Comparison of ENCODE assay signal across 8 cellular contexts in genomic region chr1:12143631-12144155, GRCh38. TPM values are rescaled to one million over a fixed set of nuclear protein-coding genes. Genes with fewer than 3 reads are reported as not detected.
DNase-seq lines count a peak whose midpoint lies in the region; ATAC-seq, FAIRE-seq and TF ChIP-seq lines count a peak whose summit lies in the region.

No MANE protein-coding gene starts in this region.

- H3K27me3 ChIP-seq in OCI-LY3 (ENCODE audit: low read depth, low read length) (no peaks in the 10 kb centered on the region), brain microvascular endothelial cell (replicated peaks) (no peaks in the 10 kb centered on the region), HepG2 (ENCODE audit: control insufficient read depth in 1 of 2, insufficient read depth in 2 of 2, low read length in 2 of 2) (peaks cover 2 to 51% of the 10 kb centered on the region in 2 experiments; a peak in 4 of 5 replicates)

- no peak for FAIRE-seq in HepG2 (lab: Jason Lieb, UNC)

- TF ChIP-seq CTCF in OCI-LY3 (IDR thresholded peaks at IDR 0.05; ENCODE audit: low read depth, low read length): no peak
- TF ChIP-seq CTCF in brain microvascular endothelial cell (IDR thresholded peaks at IDR 0.05; ENCODE audit: low read depth, low read length, missing control alignments): no peak
- TF ChIP-seq CTCF in HepG2 (CRISPR knock-in tag; IDR thresholded peaks at IDR 0.05): no peak

- no peaks in the 10 kb centered on the region for H4K20me1 ChIP-seq in OCI-LY3 (ENCODE audit: insufficient read depth, low read length)
- no peaks in the 10 kb centered on the region for H4K20me1 ChIP-seq in HepG2 (ENCODE audit: insufficient read depth, low read length)

- no peak for TF ChIP-seq RAD21 in HepG2 (CRISPR knock-in tag; IDR thresholded peaks at IDR 0.05)

- H3K9me3 ChIP-seq in OCI-LY3 (ENCODE audit: insufficient read depth, low read length) (no peaks in the 10 kb centered on the region), HepG2 (ENCODE audit: low read length) (no peaks in the 10 kb centered on the region)

- H3K36me3 ChIP-seq in OCI-LY3 (replicated peaks; ENCODE audit: low read depth, low read length) (no peaks in the 10 kb centered on the region), brain microvascular endothelial cell (replicated peaks) (no peaks in the 10 kb centered on the region), HepG2 (replicated peaks in 1 of 2; ENCODE audit: control insufficient read depth in 1 of 2, insufficient read depth in 2 of 2, low read length in 2 of 2) (no peaks in the 10 kb centered on the region)

- 11% methylated on average over 16 of the region's 17 CpGs for WGBS in HepG2 (ENCODE audit: low lambda C conversion rate)

- ATAC-seq in HepG2: 0 out of 3 replicates have a peak, but pooled peaks have one; percentile 12
- ATAC-seq in HG03025 (IDR thresholded peaks at IDR 0.05; ENCODE audit: low FRiP score, unreplicated experiment): no peak

- no peak for TF ChIP-seq POLR2A in HepG2 (IDR thresholded peaks at IDR 0.05; ENCODE audit: insufficient read depth in 1 of 2, low read depth in 2 of 2, low read length in 2 of 2)

- H3K4me2 ChIP-seq in OCI-LY3 (ENCODE audit: low read length): peak overlapping the region; percentile 48
- H3K4me2 ChIP-seq in HepG2 (ENCODE audit: low read depth, low read length): no peak overlapping the region; the same call in 1 of the 2 replicates

- H3K9ac ChIP-seq in OCI-LY3 (ENCODE audit: low read length) (peak overlapping the region; percentile 49; the same call in 1 of the 2 replicates), HepG2 (ENCODE audit: insufficient read depth, low read depth, low read length) (no peak overlapping the region)

- in situ Hi-C loops in brain microvascular endothelial cell (cut with HindIII; ENCODE audit: low pct_ligation_motif_present, low sequenced_read_pairs): no loop called here
- in situ Hi-C loops in HepG2 (cut with HindIII; ENCODE audit: extremely low pct_ligation_motif_present, low pct_unique_long_range_greater_than_20kb): no loop called here

- intact Hi-C loops in HepG2 (cut with micrococcal nuclease; ENCODE audit: unreplicated experiment): no loop called here

- H2AFZ ChIP-seq in OCI-LY3 (ENCODE audit: low read depth, low read length) (no peak overlapping the region), HepG2 (ENCODE audit: low read length) (no peak overlapping the region)

- CTCF ChIA-PET in HepG2 (lab: Yijun Ruan, JAX; ENCODE audit: low intra/inter-chr PET ratio, low total read pairs): no interaction called here

- H3K79me2 ChIP-seq in OCI-LY3 (ENCODE audit: low read length): no peaks in the 10 kb centered on the region
- no peaks in the 10 kb centered on the region for H3K79me2 ChIP-seq in HepG2 (ENCODE audit: insufficient read depth, low read length)

- H3K4me1 ChIP-seq in OCI-LY3 (ENCODE audit: low read length) (peaks cover 53% of the 10 kb centered on the region), HepG2 (ENCODE audit: insufficient read depth, low read length) (peaks cover 41% of the 10 kb centered on the region)

- POLR2A ChIA-PET in HepG2 (lab: Yijun Ruan, JAX): no interaction called here

- peak; percentile 51 for DNase-seq in NCI-H2196 (lab: John Stamatoyannopoulos, UW; ENCODE audit: unreplicated experiment)
- DNase-seq in NCI-H2196 treated with DMSO at 0.1 percent for 48 hours (lab: John Stamatoyannopoulos, UW; ENCODE audit: unreplicated experiment): no peak
- peak; percentile 94 for DNase-seq in brain microvascular endothelial cell
- no peak for DNase-seq in HepG2 (ENCODE audit: low spot score)
- DNase-seq in superior temporal gyrus (ENCODE audit: extremely low spot score): peak; percentile 38
- no peak for DNase-seq in iPS-NIHi7 (ENCODE audit: extremely low spot score)

- H3K27ac ChIP-seq in OCI-LY3 (ENCODE audit: low read length): peak overlapping the region; percentile 75
- peak overlapping the region; percentile 22 for H3K27ac ChIP-seq in brain microvascular endothelial cell
- no peak overlapping the region for H3K27ac ChIP-seq in HepG2 (ENCODE audit: extremely low read length, insufficient read depth, low read length)

- H3K4me3 ChIP-seq in OCI-LY3 (ENCODE audit: low read length) (no peak overlapping the region; the same call in 1 of the 2 replicates), brain microvascular endothelial cell (ENCODE audit: low read depth, low read length) (no peak overlapping the region), HepG2 (replicated peaks in 1 of 3; ENCODE audit: insufficient read depth in 1 of 3, low read depth in 2 of 3, low read length in 3 of 3) (no peak overlapping the region; a peak in 1 of 6 replicates)

- no peak for TF ChIP-seq EP300 in HepG2 (IDR thresholded peaks at IDR 0.05; ENCODE audit: low read depth in 2 of 2, low read length in 2 of 2)
- TF ChIP-seq EP300 in HepG2 (CRISPR knock-in tag; IDR thresholded peaks at IDR 0.05; ENCODE audit: borderline replicate concordance): no peak

- no TSS peak for BruUV-seq in HepG2 (replicated peaks; lab: Mats Ljungman, UMichigan)

TF ChIP-seq in HepG2, 621 proteins besides CTCF, POLR2A, EP300 and RAD21 (continues in another document):
- no peak for TF ChIP-seq SMAD1 (CRISPR knock-in tag; IDR thresholded peaks at IDR 0.05; ENCODE audit: borderline replicate concordance, low read depth)
- TF ChIP-seq ATF5 (CRISPR knock-in tag; IDR thresholded peaks at IDR 0.05; ENCODE audit: low read depth): no peak
- TF ChIP-seq MAX (IDR thresholded peaks at IDR 0.05): 0 out of 2 replicates have a peak, but pooled peaks have one; percentile 36
- peak; percentile 11; the same call in 1 of the 2 replicates for TF ChIP-seq SALL1 (CRISPR knock-in tag; IDR thresholded peaks at IDR 0.05)
- TF ChIP-seq RFXANK (CRISPR knock-in tag; IDR thresholded peaks at IDR 0.05): no peak
- no peak for TF ChIP-seq ZNF382 (CRISPR knock-in tag; IDR thresholded peaks at IDR 0.05; ENCODE audit: borderline replicate concordance)
- no peak for TF ChIP-seq USF2 (IDR thresholded peaks at IDR 0.05; ENCODE audit: low read depth, low read length)
- TF ChIP-seq USF2 (CRISPR knock-in tag; IDR thresholded peaks at IDR 0.05; ENCODE audit: borderline replicate concordance): no peak
- TF ChIP-seq TP53 (CRISPR knock-in tag; conservative IDR thresholded peaks at IDR 0.05): no peak
- no peak for TF ChIP-seq ZNF589 (CRISPR knock-in tag; conservative IDR thresholded peaks at IDR 0.05)
- TF ChIP-seq FOXA3 (CRISPR knock-in tag; IDR thresholded peaks at IDR 0.05): peak; percentile 63
- TF ChIP-seq MEIS1 (CRISPR knock-in tag; IDR thresholded peaks at IDR 0.05; ENCODE audit: borderline replicate concordance): no peak
- TF ChIP-seq ZNF547 (CRISPR knock-in tag; IDR thresholded peaks at IDR 0.05): no peak
- peak; percentile 33; the same call in 1 of the 2 replicates for TF ChIP-seq MYC (CRISPR knock-in tag; IDR thresholded peaks at IDR 0.05; ENCODE audit: borderline replicate concordance)

RNA-seq across cellular contexts. Expression of gene TNFRSF1B, which starts 23.1 kb away (rescaled TPM):
- total RNA-seq in HepG2 (2016; rRNA removed; fragmentation: Illumina TruSeq; extraction: Trizol): 0.04 TPM in 1 of 2 replicates, not detected in the other
- not detected in 2 replicates for total RNA-seq in HepG2 (2016; cell fraction: cytosol; rRNA removed; fragmentation: Illumina TruSeq; extraction: Trizol; ENCODE audit: low read depth)
- total RNA-seq in HepG2 (2016; cell fraction: insoluble cytoplasmic fraction; rRNA removed; fragmentation: Illumina TruSeq; extraction: Trizol): not detected in 2 replicates
- not detected in 2 replicates for total RNA-seq in HepG2 (2016; cell fraction: membrane; rRNA removed; fragmentation: Illumina TruSeq; extraction: Trizol)
- not detected in 2 replicates for total RNA-seq in HepG2 (2016; cell fraction: nucleus; rRNA removed; fragmentation: Illumina TruSeq; extraction: Trizol)
- 0.11 and 0.29 TPM in 2 replicates for polyA plus RNA-seq in HepG2 (2011; rRNA removed)
- 0.05 and 0.07 TPM in 2 replicates for polyA plus RNA-seq in HepG2 (2011; cell fraction: cytosol; rRNA removed)
- polyA plus RNA-seq in HepG2 (2011; cell fraction: nucleus; rRNA removed): 0.05 TPM in 2 replicates
- not detected in 2 replicates for polyA plus RNA-seq in HepG2 (2012)
- not detected in 2 replicates for polyA plus RNA-seq in HepG2 (2016; cell fraction: cytosol; fragmentation: Illumina TruSeq; extraction: Trizol; ENCODE audit: low read depth)
- polyA plus RNA-seq in HepG2 (2016; cell fraction: insoluble cytoplasmic fraction; fragmentation: Illumina TruSeq; extraction: Trizol; ENCODE audit: low read depth): not detected in 2 replicates
- polyA plus RNA-seq in HepG2 (2016; cell fraction: membrane; fragmentation: Illumina TruSeq; extraction: Trizol; ENCODE audit: low read depth): not detected in 2 replicates
- polyA plus RNA-seq in HepG2 (2016; cell fraction: nucleus; fragmentation: Illumina TruSeq; extraction: Trizol; ENCODE audit: insufficient read depth, low read depth): not detected in 2 replicates
- 0.14 and 1.1 TPM in 2 replicates for polyA minus RNA-seq in HepG2 (2011; rRNA and poly(A)+ RNA removed; ENCODE audit: low replicate concordance)
- not detected in 2 replicates for polyA minus RNA-seq in HepG2 (2011; cell fraction: cytosol; rRNA and poly(A)+ RNA removed)
- polyA minus RNA-seq in HepG2 (2011; cell fraction: nucleus; rRNA and poly(A)+ RNA removed): 0.90 TPM in 1 of 2 replicates, not detected in the other

Comparison
In these comparisons a context has a peak if more than half of its experiments do, and no peak if none do; other contexts are left out.
1. DNase-seq: peak in NCI-H2196 (single experiment), brain microvascular endothelial cell (single experiment) and superior temporal gyrus (single experiment); none in NCI-H2196 treated with DMSO at 0.1 percent for 48 hours (single experiment), HepG2 (single experiment) and iPS-NIHi7 (single experiment).